Comparison of ENCODE assay signal across 11 cellular contexts in genomic region chr4:26048378-26048882, GRCh38.
DNase-seq lines count a peak whose midpoint lies in the region; ATAC-seq and TF ChIP-seq lines count a peak whose summit lies in the region.
"Had no signal": no experiment of that assay in that cellular context is flagged by ENCODE, and none has a peak within 500 bp of the region (broad histone marks: within the 10 kb centered on the region; RNA-seq: fewer than 3 reads in every experiment).

No MANE protein-coding gene starts in this region.

- H3K9ac ChIP-seq in mammary epithelial cell (ENCODE audit: insufficient read depth, low read length), result no peak overlapping the region

- H4K20me1 ChIP-seq in mammary epithelial cell (ENCODE audit: insufficient read depth, low read length), result no peaks in the 10 kb centered on the region

- H3K4me1 Mint-ChIP-seq in MCF 10A (ENCODE audit: insufficient read depth, unreplicated experiment) (peaks cover 20% of the 10 kb centered on the region), glutamatergic neuron (ENCODE audit: low read depth, unreplicated experiment) (peaks cover 6% of the 10 kb centered on the region)

- no peaks in the 10 kb centered on the region for H3K36me3 ChIP-seq in mammary epithelial cell (ENCODE audit: insufficient read depth, low read length)
- no peaks in the 10 kb centered on the region for H3K36me3 ChIP-seq in neuron (ENCODE audit: insufficient read depth, low read length)
- H3K36me3 ChIP-seq in aorta (ENCODE audit: control insufficient read depth in 1 of 2, insufficient read depth in 2 of 2, low read length in 1 of 2), result no peaks in the 10 kb centered on the region

- H3K27ac Mint-ChIP-seq in MCF 10A (ENCODE audit: low read depth, unreplicated experiment), result peak overlapping the region; percentile 86
- H3K27ac Mint-ChIP-seq in glutamatergic neuron (ENCODE audit: unreplicated experiment), result no peak overlapping the region
- H3K27ac Mint-ChIP-seq: activated T-cell treated with anti-CD3 and anti-CD28 coated beads, Interleukin-2, amount 50 U/mL, for 24 hours had no signal

- intact Hi-C loops in MCF 10A (cut with micrococcal nuclease), result no loop called here
- intact Hi-C loops in mammary epithelial cell (cut with micrococcal nuclease), result no loop called here
- intact Hi-C loops in aorta (cut with DNase I), result no loop called here

- no peak overlapping the region for H2AFZ ChIP-seq in mammary epithelial cell (ENCODE audit: low read depth, low read length)
- peak overlapping the region; percentile 38 for H2AFZ ChIP-seq in neuron (ENCODE audit: low read depth, low read length)

- in situ Hi-C loops in mammary epithelial cell (cut with MboI; ENCODE audit: low sequenced_read_pairs in 2 of 2), result no loop called here

- DNase-seq in MCF 10A (ENCODE audit: unreplicated experiment), result peak; percentile 81
- DNase-seq in mammary epithelial cell, result no peak
- peak; percentile 82 for DNase-seq in fibroblast of peridontal ligament (ENCODE audit: extremely low read depth)
- DNase-seq in aorta, result peak; percentile 78 to 80
- DNase-seq in glutamatergic neuron, result no peak
- DNase-seq: activated T-cell treated with anti-CD3 and anti-CD28 coated beads, Interleukin-2, amount 50 U/mL, for 24 hours; stimulated activated CD4-positive, alpha-beta T cell treated with anti-CD3 and anti-CD28 coated beads, Interleukin-1b, Interleukin-23, amount 100 ng/mL, for 48 hours had no signal

- CTCF ChIA-PET in MCF 10A (lab: Yijun Ruan, JAX) (no interaction called here), mammary epithelial cell (lab: Charles Lee; ENCODE audit: low non-redundant PET) (no interaction called here)

- dilution Hi-C loops in mammary epithelial cell (cut with HindIII; ENCODE audit: low sequenced_read_pairs), result no loop called here

- no peaks in the 10 kb centered on the region for H3K79me2 ChIP-seq in mammary epithelial cell (ENCODE audit: insufficient read depth, low read length)

- POLR2A ChIA-PET in MCF 10A (lab: Yijun Ruan, JAX), result interaction anchor here (0.5 kb wide), 1 partner anchor 360 kb away, joined by 3 read pairs; no protein-coding TSS in a partner anchor

- BruUV-seq in MCF 10A (replicated peaks; lab: Mats Ljungman, UMichigan) (no TSS peak), mammary epithelial cell (replicated peaks; lab: Mats Ljungman, UMichigan) (no TSS peak)

- 78% methylated on average over 12 of the region's 12 CpGs for WGBS in mammary epithelial cell (ENCODE audit: low coverage, missing lambda C conversion rate)
- 18 to 23% methylated on average over 12 of the region's 12 CpGs for WGBS in aorta, 2 donors

- H3K27ac ChIP-seq in mammary epithelial cell (ENCODE audit: insufficient read depth, low read depth, low read length) (no peak overlapping the region), aorta (ENCODE audit: low read depth in 1 of 2, low read length in 2 of 2) (peak overlapping the region in 1 of 2 donors; percentile 77)
- H3K27ac ChIP-seq: 22Rv1 had no signal

- H3K36me3 Mint-ChIP-seq in MCF 10A (ENCODE audit: insufficient read depth, unreplicated experiment), result no peaks in the 10 kb centered on the region
- no peaks in the 10 kb centered on the region for H3K36me3 Mint-ChIP-seq in glutamatergic neuron (ENCODE audit: unreplicated experiment)

- H3K27me3 Mint-ChIP-seq in MCF 10A (ENCODE audit: insufficient read depth, unreplicated experiment) (no peaks in the 10 kb centered on the region), glutamatergic neuron (ENCODE audit: unreplicated experiment) (peaks cover 9% of the 10 kb centered on the region)

- H3K9me3 Mint-ChIP-seq in MCF 10A (ENCODE audit: unreplicated experiment) (no peaks in the 10 kb centered on the region), glutamatergic neuron (ENCODE audit: unreplicated experiment) (no peaks in the 10 kb centered on the region)
- H3K9me3 Mint-ChIP-seq: activated T-cell treated with anti-CD3 and anti-CD28 coated beads, Interleukin-2, amount 50 U/mL, for 24 hours had no signal

- H3K4me3 Mint-ChIP-seq in MCF 10A (ENCODE audit: unreplicated experiment), result no peak overlapping the region
- no peak overlapping the region for H3K4me3 Mint-ChIP-seq in glutamatergic neuron (ENCODE audit: unreplicated experiment)
- H3K4me3 Mint-ChIP-seq: activated T-cell treated with anti-CD3 and anti-CD28 coated beads, Interleukin-2, amount 50 U/mL, for 24 hours had no signal

- H3K9me3 ChIP-seq in mammary epithelial cell (replicated peaks; ENCODE audit: insufficient read depth, low read length), result no peaks in the 10 kb centered on the region
- no peaks in the 10 kb centered on the region for H3K9me3 ChIP-seq in neuron (ENCODE audit: low read length)
- H3K9me3 ChIP-seq in aorta (ENCODE audit: control insufficient read depth, low read length), result no peaks in the 10 kb centered on the region

- no peak overlapping the region for H3K4me2 ChIP-seq in mammary epithelial cell (ENCODE audit: insufficient read depth, low read depth, low read length)

- H3K27me3 ChIP-seq in mammary epithelial cell (ENCODE audit: insufficient read depth, low read length), result no peaks in the 10 kb centered on the region
- no peaks in the 10 kb centered on the region for H3K27me3 ChIP-seq in neuron (ENCODE audit: insufficient read depth, low read length)
- H3K27me3 ChIP-seq in aorta (ENCODE audit: control insufficient read depth in 1 of 2, insufficient read depth in 2 of 2, low read length in 1 of 2), result no peaks in the 10 kb centered on the region

- no peak for TF ChIP-seq CTCF in MCF 10A (IDR thresholded peaks at IDR 0.05; ENCODE audit: unreplicated experiment)
- no peak for TF ChIP-seq CTCF in mammary epithelial cell (conservative IDR thresholded peaks at IDR 0.05 in 1 of 2, IDR thresholded peaks at IDR 0.05 in 1 of 2; ENCODE audit: extremely low read depth in 1 of 2, insufficient read depth in 1 of 2, low read depth in 1 of 2, low read length in 2 of 2)
- TF ChIP-seq CTCF in glutamatergic neuron (IDR thresholded peaks at IDR 0.05; ENCODE audit: partially characterized antibody, unreplicated experiment), result no peak

- H3K4me3 ChIP-seq in mammary epithelial cell (replicated peaks in 1 of 3; ENCODE audit: insufficient read depth in 1 of 3, low read depth in 2 of 3, low read length in 3 of 3) (no peak overlapping the region), neuron (ENCODE audit: low read length) (no peak overlapping the region), aorta (ENCODE audit: low read length in 2 of 2) (no peak overlapping the region)

- no peaks in the 10 kb centered on the region for H3K4me1 ChIP-seq in mammary epithelial cell (ENCODE audit: insufficient read depth, low read length)
- no peaks in the 10 kb centered on the region for H3K4me1 ChIP-seq in neuron (ENCODE audit: insufficient read depth, low read length)
- H3K4me1 ChIP-seq in aorta (ENCODE audit: control insufficient read depth in 1 of 2, insufficient read depth in 2 of 2, low read length in 2 of 2), result peaks cover 0 to 4% of the 10 kb centered on the region in 2 donors

- peak; percentile 90 for ATAC-seq in aorta (ENCODE audit: low FRiP score)
- ATAC-seq in GM19452 (IDR thresholded peaks at IDR 0.05; ENCODE audit: unreplicated experiment), result no peak
- ATAC-seq in HG03439 (IDR thresholded peaks at IDR 0.05; ENCODE audit: unreplicated experiment), result no peak

Comparison
In these comparisons a context has a peak if more than half of its experiments do, and no peak if none do; other contexts are left out.
1. DNase-seq: peak in MCF 10A (single experiment), fibroblast of peridontal ligament (single experiment) and aorta (2 of 2); none in mammary epithelial cell (single experiment) and glutamatergic neuron (single experiment).